16 cellular contexts compared by ENCODE assay signal in the genomic region with DNA sequence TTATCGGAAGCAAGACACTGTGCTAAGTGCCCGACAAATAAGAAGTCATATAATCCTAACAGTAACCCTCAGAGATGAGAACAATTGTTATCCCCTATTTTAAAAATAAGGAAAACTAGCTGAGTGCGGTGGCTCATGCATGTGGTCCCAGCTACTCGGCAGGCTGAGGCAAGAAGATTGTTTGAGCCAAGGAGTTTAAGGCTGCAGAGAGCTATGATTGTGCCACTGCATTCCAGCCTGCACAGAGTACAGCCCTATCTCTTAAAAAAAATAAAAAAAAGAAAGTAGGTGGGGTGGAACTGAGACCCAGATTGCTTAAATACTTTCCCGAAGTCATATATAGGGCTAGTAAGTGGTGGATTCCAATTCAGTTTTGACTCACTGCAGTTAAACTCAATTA.
DNase-seq lines count a peak whose midpoint lies in the region; ATAC-seq, FAIRE-seq and TF ChIP-seq lines count a peak whose summit lies in the region.
"Had no signal": no experiment of that assay in that cellular context is flagged by ENCODE, and none has a peak within 500 bp of the region (broad histone marks: within the 10 kb centered on the region; RNA-seq: fewer than 3 reads in every experiment).

No MANE protein-coding gene starts in this region.

- peak; percentile 68 for DNase-seq in AG10803 (ENCODE audit: low read depth)
- DNase-seq in GM12878 (ENCODE audit: low read depth, low spot score), result no peak
- DNase-seq in fibroblast of villous mesenchyme (ENCODE audit: low read depth), result peak; percentile 48
- DNase-seq in NK-92 (lab: John Stamatoyannopoulos, UW; ENCODE audit: unreplicated experiment), result no peak
- DNase-seq in Ammon's horn (ENCODE audit: low spot score), result no peak
- no peak for DNase-seq in NCI-H1048 (lab: John Stamatoyannopoulos, UW)
- DNase-seq: dorsolateral prefrontal cortex, GDM1, left cardiac atrium, NCI-H1930, NCI-H524, PC-9 had no signal

- no peaks in the 10 kb centered on the region for H3K27me3 ChIP-seq in GM12878 (replicated peaks in 1 of 2; ENCODE audit: control insufficient read depth in 2 of 2, insufficient read depth in 2 of 2, low read length in 1 of 2)
- H3K27me3 ChIP-seq: dorsolateral prefrontal cortex had no signal

- POLR2A ChIA-PET in GM12878 (lab: Charles Lee), result no interaction called here

- CTCF ChIA-PET in GM12878 (lab: Yijun Ruan, JAX), result interaction anchor here (1.1 kb wide), 1 partner anchor 74 kb away, joined by 4 read pairs; no protein-coding TSS in a partner anchor

- no peak; a peak in 1 of 4 replicates for TF ChIP-seq EP300 in GM12878 (IDR thresholded peaks at IDR 0.05; ENCODE audit: borderline replicate concordance in 1 of 2, control insufficient read depth in 1 of 2, low read depth in 2 of 2, low read length in 2 of 2)

- no peak for TF ChIP-seq POLR2A in GM12878 (IDR thresholded peaks at IDR 0.05; ENCODE audit: low read depth, low read length)

- WGBS in GM12878 (ENCODE audit: insufficient coverage, insufficient replicate concordance, low lambda C conversion rate, missing lambda C conversion rate), result 32% methylated on average over 5 of the region's 5 CpGs

- no peak overlapping the region for H3K27ac ChIP-seq in GM12878 (ENCODE audit: control insufficient read depth, insufficient read depth)
- H3K27ac ChIP-seq: dorsolateral prefrontal cortex, PC-9 had no signal

- in situ Hi-C loops in GM12878 (cut with MboI), result no loop called here

- ATAC-seq in GM18502 (IDR thresholded peaks at IDR 0.05; ENCODE audit: poor library complexity, unreplicated experiment), result peak; percentile 9
- ATAC-seq in GM12878, result peak; percentile 8; the same call in 1 of the 3 replicates
- ATAC-seq in GM21447 (IDR thresholded peaks at IDR 0.05; ENCODE audit: unreplicated experiment), result no peak
- ATAC-seq: GM23338, HepG2 had no signal

- SMC1A ChIA-PET in GM12878 (lab: Charles Lee; ENCODE audit: uncharacterized antibody, unreplicated experiment), result no interaction called here

- TF ChIP-seq CTCF in AG10803 (conservative IDR thresholded peaks at IDR 0.05; ENCODE audit: low read length) (no peak), GM12878 (IDR thresholded peaks at IDR 0.05 in 2 of 3, conservative IDR thresholded peaks at IDR 0.05 in 1 of 3; ENCODE audit: control insufficient read depth in 2 of 3, extremely low read depth in 1 of 3, insufficient read depth in 1 of 3, low read depth in 3 of 3, low read length in 3 of 3) (no peak), fibroblast of villous mesenchyme (IDR thresholded peaks at IDR 0.05; ENCODE audit: insufficient read depth, low read depth, low read length) (no peak)

- no peaks in the 10 kb centered on the region for H3K79me2 ChIP-seq in GM12878 (ENCODE audit: control insufficient read depth, insufficient read depth, low read length)

- FAIRE-seq in GM12878 (lab: Jason Lieb, UNC), result no peak
- FAIRE-seq: HepG2 had no signal

- intact Hi-C loops in GM12878 (cut with micrococcal nuclease; ENCODE audit: unreplicated experiment), result loop anchor here (2.0 kb wide), 2 partner anchors 51 to 73 kb away; no protein-coding TSS in a partner anchor

- H3K4me3 ChIP-seq in AG10803 (ENCODE audit: low read length) (no peak overlapping the region), GM12878 (no peak overlapping the region), fibroblast of villous mesenchyme (ENCODE audit: low read depth, low read length) (no peak overlapping the region)
- H3K4me3 ChIP-seq: dorsolateral prefrontal cortex, GM23338, PC-9 had no signal

- BruUV-seq in GM12878 (replicated peaks; lab: Mats Ljungman, UMichigan), result no TSS peak

- no peaks in the 10 kb centered on the region; the same call in 2 of the 3 replicates for H3K9me3 ChIP-seq in GM12878 (replicated peaks; ENCODE audit: control insufficient read depth, insufficient read depth, low read length)

- RAD21 ChIA-PET in GM12878 (lab: Charles Lee; ENCODE audit: unreplicated experiment), result no interaction called here

- no peak overlapping the region for H3K9ac ChIP-seq in GM12878 (ENCODE audit: control insufficient read depth, insufficient read depth, low read length)

- H3K36me3 ChIP-seq in GM12878 (ENCODE audit: control insufficient read depth in 2 of 2, insufficient read depth in 2 of 2, low read length in 1 of 2), result no peaks in the 10 kb centered on the region

- H4K20me1 ChIP-seq in GM12878 (ENCODE audit: control insufficient read depth, insufficient read depth), result no peaks in the 10 kb centered on the region

- no peak for TF ChIP-seq RAD21 in GM12878 (IDR thresholded peaks at IDR 0.05; ENCODE audit: insufficient read depth, low read depth, low read length)

- H3K4me2 ChIP-seq in GM12878 (ENCODE audit: control insufficient read depth, insufficient read depth), result no peak overlapping the region
- H3K4me2 ChIP-seq: PC-9 had no signal

- H3K4me1 ChIP-seq in GM12878 (ENCODE audit: control insufficient read depth, insufficient read depth, low read length), result no peaks in the 10 kb centered on the region

- H2AFZ ChIP-seq in GM12878 (ENCODE audit: control insufficient read depth, low read depth, low read length), result no peak overlapping the region
- H2AFZ ChIP-seq: GM23338, PC-9 had no signal

TF ChIP-seq in GM12878, 131 proteins besides CTCF, POLR2A, EP300 and RAD21:
- TF ChIP-seq JUNB (IDR thresholded peaks at IDR 0.05), result 0 out of 2 replicates have a peak, but pooled peaks have one; percentile 0
- TF ChIP-seq PRDM15 (CRISPR knock-in tag; IDR thresholded peaks at IDR 0.05), result no peak

Comparison
In these comparisons a context has a peak if more than half of its experiments do, and no peak if none do; other contexts are left out.
1. DNase-seq: peak in AG10803 (single experiment) and fibroblast of villous mesenchyme (single experiment); none in GM12878 (single experiment), NK-92 (single experiment), Ammon's horn (single experiment) and NCI-H1048 (single experiment).